In genomic region chr6:122799916-122800701, GRCh38 we compare ENCODE assay signal across 17 cellular contexts. TPM values are rescaled to one million over a fixed set of nuclear protein-coding genes. Genes with fewer than 3 reads are reported as not detected.
DNase-seq lines count a peak whose midpoint lies in the region; ATAC-seq, FAIRE-seq and TF ChIP-seq lines count a peak whose summit lies in the region.
"Had no signal": no experiment of that assay in that cellular context is flagged by ENCODE, and none has a peak within 500 bp of the region (broad histone marks: within the 10 kb centered on the region; RNA-seq: fewer than 3 reads in every experiment).

No MANE protein-coding gene starts in this region.

- no peak overlapping the region for H3K23ac ChIP-seq in mesendoderm (ENCODE audit: low read length)

- H3K4ac ChIP-seq in mesendoderm (ENCODE audit: low read depth, low read length) = no peak overlapping the region

- H3K9ac ChIP-seq in colonic mucosa (ENCODE audit: low read depth in 2 of 2, low read length in 2 of 2) (no peak overlapping the region), mesendoderm (ENCODE audit: low read length) (no peak overlapping the region)

- H3K18ac ChIP-seq in mesendoderm (ENCODE audit: low read length) = no peak overlapping the region

- H2AK5ac ChIP-seq in mesendoderm (ENCODE audit: low read length) = peak overlapping the region; percentile 55

- peak overlapping the region; percentile 81 for H3K27ac ChIP-seq in colonic mucosa
- no peak overlapping the region for H3K27ac ChIP-seq in mesendoderm (ENCODE audit: low read depth, low read length)
- H3K27ac ChIP-seq: ascending aorta, tibial nerve had no signal

- H3K4me1 ChIP-seq in colonic mucosa (peaks cover 3% of the 10 kb centered on the region), mesendoderm (ENCODE audit: control insufficient read depth, low read depth, low read length) (no peaks in the 10 kb centered on the region)
- H3K4me1 ChIP-seq: ascending aorta, tibial nerve had no signal

- no peak overlapping the region for H4K5ac ChIP-seq in mesendoderm (ENCODE audit: low read length)

- DNase-seq in A172 (ENCODE audit: low spot score) (peak; percentile 41), MG63 (peak; percentile 62), colonic mucosa (no peak), mesendoderm (no peak), GM12892 (ENCODE audit: insufficient read length) (no peak), SHP77 treated with DMSO at 0.1 percent for 48 hours (lab: John Stamatoyannopoulos, UW) (no peak), hepatic stellate cell (ENCODE audit: low spot score) (no peak)
- DNase-seq: activated CD4-positive, alpha-beta memory T cell treated with anti-CD3 and anti-CD28 coated beads, Interleukin-2, amount 10 ng/mL, durations not matched to agents 7 days and 5 days; effector memory CD8-positive, alpha-beta T cell; NCI-H1105; NCI-H526; stimulated activated CD8-positive, alpha-beta memory T cell treated with anti-CD3 and anti-CD28 coated beads, Interleukin-4, amount 100 ng/mL, for 48 hours had no signal

- no peak for ATAC-seq in HG02623 (IDR thresholded peaks at IDR 0.05; ENCODE audit: unreplicated experiment)
- ATAC-seq: effector memory CD8-positive, alpha-beta T cell had no signal

- no peak overlapping the region for H3K56ac ChIP-seq in mesendoderm (ENCODE audit: low read length)

- no peaks in the 10 kb centered on the region for H3K79me2 ChIP-seq in mesendoderm (ENCODE audit: control insufficient read depth, insufficient read depth, low read length)

- H2BK15ac ChIP-seq in mesendoderm (replicated peaks; ENCODE audit: low read depth) = no peak overlapping the region

- no peak for FAIRE-seq in GM12892 (lab: Jason Lieb, UNC)

- H3K79me1 ChIP-seq in mesendoderm (ENCODE audit: low read length) = no peaks in the 10 kb centered on the region

- WGBS in mesendoderm (ENCODE audit: extremely low coverage, insufficient coverage, low lambda C conversion rate) = no CpG with 5 or more reads among the region's 5 CpGs

- H3K9me3 ChIP-seq in MG63 (no peaks in the 10 kb centered on the region), colonic mucosa (no peaks in the 10 kb centered on the region)
- H3K9me3 ChIP-seq: ascending aorta, tibial nerve had no signal

- H2BK5ac ChIP-seq in mesendoderm (ENCODE audit: low read length) = no peak overlapping the region

- H4K8ac ChIP-seq in mesendoderm (ENCODE audit: low read depth, low read length) = no peak overlapping the region

- TF ChIP-seq CTCF in colonic mucosa (IDR thresholded peaks at IDR 0.05) = no peak

- no peak overlapping the region for H2BK120ac ChIP-seq in mesendoderm (ENCODE audit: low read depth, low read length)

- no peak overlapping the region for H3K4me3 ChIP-seq in MG63
- no peak overlapping the region for H3K4me3 ChIP-seq in colonic mucosa
- no peak overlapping the region for H3K4me3 ChIP-seq in mesendoderm (ENCODE audit: low read length)
- H3K4me3 ChIP-seq: ascending aorta, tibial nerve had no signal

- intact Hi-C loops in colonic mucosa (cut with DNase I) = no loop called here

- H3K36me3 ChIP-seq in MG63 (no peaks in the 10 kb centered on the region), colonic mucosa (no peaks in the 10 kb centered on the region), mesendoderm (ENCODE audit: control insufficient read depth, insufficient read depth, low read length) (no peaks in the 10 kb centered on the region)
- H3K36me3 ChIP-seq: ascending aorta had no signal

- no peak for TF ChIP-seq POLR2A in GM12892 (IDR thresholded peaks at IDR 0.05; ENCODE audit: low read depth, low read length)

- H3K27me3 ChIP-seq in MG63 (no peaks in the 10 kb centered on the region), colonic mucosa (no peaks in the 10 kb centered on the region), mesendoderm (ENCODE audit: insufficient read depth, low read length, poor library complexity) (no peaks in the 10 kb centered on the region)
- H3K27me3 ChIP-seq: ascending aorta, tibial nerve had no signal

- H3K4me2 ChIP-seq in mesendoderm (ENCODE audit: low read length) = no peak overlapping the region

RNA-seq across cellular contexts. Expression of gene SMPDL3A, which starts 11.1 kb away (rescaled TPM):
- total RNA-seq in A172 (2014; rRNA removed; shearing (Covaris generic)) = 5.3 and 6.3 TPM in 2 replicates
- total RNA-seq in MG63 (2014; rRNA removed; shearing (Covaris generic); ENCODE audit: low replicate concordance) = 2.0 and 2.1 TPM in 2 replicates
- total RNA-seq in colonic mucosa = 10 to 100 TPM; 47.5 to 86.5 TPM
- 2.6 TPM for polyA plus RNA-seq in mesendoderm (2013, experiment 1 of 2)
- polyA plus RNA-seq in mesendoderm (2013, experiment 2 of 2) = 2.6 TPM
- polyA plus RNA-seq in GM12892 (2012; ENCODE audit: missing spikeins) = not detected

RNA-seq across cellular contexts. Expression of gene FABP7, which starts 20.6 kb away (rescaled TPM):
- total RNA-seq in A172 (2014; rRNA removed; shearing (Covaris generic)) = 0.19 TPM in 1 of 2 replicates, not detected in the other
- not detected in 2 replicates for total RNA-seq in MG63 (2014; rRNA removed; shearing (Covaris generic); ENCODE audit: low replicate concordance)
- total RNA-seq in colonic mucosa = not detected
- 6.6 TPM for polyA plus RNA-seq in mesendoderm (2013, experiment 1 of 2)
- 6.2 TPM for polyA plus RNA-seq in mesendoderm (2013, experiment 2 of 2)
- not detected for polyA plus RNA-seq in GM12892 (2012; ENCODE audit: missing spikeins)
- total RNA-seq: activated CD4-positive, alpha-beta memory T cell treated with anti-CD3 and anti-CD28 coated beads, Interleukin-2, amount 10 ng/mL, durations not matched to agents 7 days and 5 days; ascending aorta; omental fat pad; tibial nerve had no signal
- polyA plus RNA-seq: AG04450 had no signal

Comparison
In these comparisons a context has a peak if more than half of its experiments do, and no peak if none do; other contexts are left out.
1. DNase-seq: peak in A172 (single experiment) and MG63 (single experiment); none in colonic mucosa (single experiment), mesendoderm (single experiment), GM12892 (single experiment), SHP77 treated with DMSO at 0.1 percent for 48 hours (single experiment) and hepatic stellate cell (single experiment).